ENCODE assay signal across 1 cellular context in genomic region chr3:128746881-128747280, GRCh38.
TF ChIP-seq lines count a peak whose summit lies in the region.

No MANE protein-coding gene starts in this region.

TF ChIP-seq in HepG2, 621 proteins besides CTCF, POLR2A, EP300 and RAD21 (continued from another document):
- TF ChIP-seq ZBTB44 (CRISPR knock-in tag; IDR thresholded peaks at IDR 0.05), result no peak
- no peak for TF ChIP-seq ZMAT5 (CRISPR knock-in tag; IDR thresholded peaks at IDR 0.05; ENCODE audit: borderline replicate concordance, low read depth)
- TF ChIP-seq ZNF687 (CRISPR knock-in tag; IDR thresholded peaks at IDR 0.05), result no peak
- no peak for TF ChIP-seq XBP1 (CRISPR knock-in tag; IDR thresholded peaks at IDR 0.05)
- TF ChIP-seq ARID5B (CRISPR knock-in tag; IDR thresholded peaks at IDR 0.05), result no peak
- no peak for TF ChIP-seq ZBED4 (CRISPR knock-in tag; IDR thresholded peaks at IDR 0.05; ENCODE audit: borderline replicate concordance)
